Comparison of ENCODE assay signal across 2 cellular contexts in genomic region chr17:50220811-50221210, GRCh38.
TF ChIP-seq lines count a peak whose summit lies in the region.

No MANE protein-coding gene starts in this region.

TF ChIP-seq in SK-N-SH, 30 proteins besides CTCF, POLR2A, EP300 and RAD21 (continued from another document):
- TF ChIP-seq REST (IDR thresholded peaks at IDR 0.05; ENCODE audit: low read depth, low read length) (no peak), USF1 (IDR thresholded peaks at IDR 0.05; ENCODE audit: borderline replicate concordance, low read depth) (no peak), MXI1 (IDR thresholded peaks at IDR 0.05; ENCODE audit: low read depth, low read length) (no peak), NRF1 (IDR thresholded peaks at IDR 0.05; ENCODE audit: low read depth, low read length) (no peak)

TF ChIP-seq in SK-N-SH treated with all-trans-retinoic acid at 6 μM for 48 hours, 23 proteins besides CTCF, POLR2A, EP300 and RAD21 (continued from another document):
- TF ChIP-seq POU6F1 (CRISPR knock-in tag; IDR thresholded peaks at IDR 0.05; ENCODE audit: borderline replicate concordance, low read depth) (no peak), RARB (CRISPR knock-in tag; IDR thresholded peaks at IDR 0.05) (no peak), GLIS3 (CRISPR knock-in tag; IDR thresholded peaks at IDR 0.05) (no peak), ISL1 (CRISPR knock-in tag; IDR thresholded peaks at IDR 0.05) (no peak), TCF4 (CRISPR knock-in tag; IDR thresholded peaks at IDR 0.05; ENCODE audit: borderline replicate concordance) (no peak), ARNTL (CRISPR knock-in tag; IDR thresholded peaks at IDR 0.05; ENCODE audit: borderline replicate concordance, low read depth) (no peak), ESRRG (CRISPR knock-in tag; IDR thresholded peaks at IDR 0.05) (no peak)
